In genomic region chr5:150801117-150801927, GRCh38 we compare ENCODE assay signal across 1 cellular context.
A peak's percentile ranks its signal among the peaks of the same experiment; 100 is the strongest.
TF ChIP-seq lines count a peak whose summit lies in the region.

No MANE protein-coding gene starts in this region.

TF ChIP-seq in HepG2, 621 proteins besides CTCF, POLR2A, EP300 and RAD21 (continued from another document and continues in another):
- TF ChIP-seq, protein P1, sequence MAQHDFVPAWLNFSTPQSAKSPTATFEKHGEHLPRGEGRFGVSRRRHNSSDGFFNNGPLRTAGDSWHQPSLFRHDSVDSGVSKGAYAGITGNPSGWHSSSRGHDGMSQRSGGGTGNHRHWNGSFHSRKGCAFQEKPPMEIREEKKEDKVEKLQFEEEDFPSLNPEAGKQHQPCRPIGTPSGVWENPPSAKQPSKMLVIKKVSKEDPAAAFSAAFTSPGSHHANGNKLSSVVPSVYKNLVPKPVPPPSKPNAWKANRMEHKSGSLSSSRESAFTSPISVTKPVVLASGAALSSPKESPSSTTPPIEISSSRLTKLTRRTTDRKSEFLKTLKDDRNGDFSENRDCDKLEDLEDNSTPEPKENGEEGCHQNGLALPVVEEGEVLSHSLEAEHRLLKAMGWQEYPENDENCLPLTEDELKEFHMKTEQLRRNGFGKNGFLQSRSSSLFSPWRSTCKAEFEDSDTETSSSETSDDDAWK (CRISPR knock-in tag; IDR thresholded peaks at IDR 0.05) = no peak
- TF ChIP-seq HNF1A (IDR thresholded peaks at IDR 0.05; ENCODE audit: low read depth) (no peak), HNF1A (CRISPR knock-in tag; IDR thresholded peaks at IDR 0.05; ENCODE audit: borderline replicate concordance) (no peak), TCF12 (IDR thresholded peaks at IDR 0.05) (no peak), TCF12 (CRISPR knock-in tag; IDR thresholded peaks at IDR 0.05) (no peak), TARDBP (CRISPR knock-in tag; IDR thresholded peaks at IDR 0.05) (no peak), GATAD1 (CRISPR knock-in tag; IDR thresholded peaks at IDR 0.05) (no peak), NR2F1 (CRISPR knock-in tag; IDR thresholded peaks at IDR 0.05) (no peak), AFF4 (CRISPR knock-in tag; IDR thresholded peaks at IDR 0.05) (no peak), ZNF670 (CRISPR knock-in tag; IDR thresholded peaks at IDR 0.05; ENCODE audit: borderline replicate concordance) (peak; percentile 55; the same call in 1 of the 2 replicates), XRCC5 (optimal IDR thresholded peaks at IDR 0.05; ENCODE audit: low read length) (peak; percentile 54), ZNF784 (CRISPR knock-in tag; IDR thresholded peaks at IDR 0.05; ENCODE audit: borderline replicate concordance) (no peak), NR2C2 (CRISPR knock-in tag; IDR thresholded peaks at IDR 0.05; ENCODE audit: borderline replicate concordance) (no peak), ZNF674 (CRISPR knock-in tag; IDR thresholded peaks at IDR 0.05; ENCODE audit: low read depth) (no peak), PLRG1 (conservative IDR thresholded peaks at IDR 0.05) (no peak), MZF1 (CRISPR knock-in tag; IDR thresholded peaks at IDR 0.05; ENCODE audit: borderline replicate concordance) (no peak), ZNF556 (CRISPR knock-in tag; IDR thresholded peaks at IDR 0.05; ENCODE audit: borderline replicate concordance) (no peak), ETV5 (CRISPR knock-in tag; IDR thresholded peaks at IDR 0.05; ENCODE audit: borderline replicate concordance) (no peak), ZFP90 (CRISPR knock-in tag; IDR thresholded peaks at IDR 0.05; ENCODE audit: borderline replicate concordance) (no peak), ZNF616 (CRISPR knock-in tag; IDR thresholded peaks at IDR 0.05; ENCODE audit: low read depth) (no peak), TFE3 (CRISPR knock-in tag; IDR thresholded peaks at IDR 0.05) (no peak), ZFP1 (CRISPR knock-in tag; IDR thresholded peaks at IDR 0.05) (no peak), ARNTL (CRISPR knock-in tag; IDR thresholded peaks at IDR 0.05) (0 out of 2 replicates have a peak, but pooled peaks have one; percentile 19), CEBPG (CRISPR knock-in tag; IDR thresholded peaks at IDR 0.05) (no peak), ZBTB7B (CRISPR knock-in tag; IDR thresholded peaks at IDR 0.05) (no peak), FOXJ3 (CRISPR knock-in tag; IDR thresholded peaks at IDR 0.05; ENCODE audit: borderline replicate concordance) (peak; percentile 52; the same call in 1 of the 2 replicates), ZFY (CRISPR knock-in tag; IDR thresholded peaks at IDR 0.05) (no peak), ZNF12 (CRISPR knock-in tag; IDR thresholded peaks at IDR 0.05) (no peak), ZNF720 (CRISPR knock-in tag; IDR thresholded peaks at IDR 0.05) (no peak), ARID4A (CRISPR knock-in tag; IDR thresholded peaks at IDR 0.05; ENCODE audit: borderline replicate concordance) (peak; percentile 40; the same call in 1 of the 2 replicates), TGIF2 (CRISPR knock-in tag; IDR thresholded peaks at IDR 0.05) (no peak; the same call in 1 of the 2 replicates), NFATC3 (CRISPR knock-in tag; IDR thresholded peaks at IDR 0.05) (no peak), ZNF782 (CRISPR knock-in tag; IDR thresholded peaks at IDR 0.05; ENCODE audit: borderline replicate concordance) (no peak), AGO1 (IDR thresholded peaks at IDR 0.05; ENCODE audit: low read depth, low read length, poor library complexity, severe bottlenecking) (no peak), BCLAF1 (IDR thresholded peaks at IDR 0.05) (no peak), KAT7 (CRISPR knock-in tag; IDR thresholded peaks at IDR 0.05; ENCODE audit: borderline replicate concordance) (no peak), RXRA (CRISPR knock-in tag; IDR thresholded peaks at IDR 0.05) (no peak), ZEB1 (IDR thresholded peaks at IDR 0.05; ENCODE audit: insufficient replicate concordance, low read depth) (no peak)
- TF ChIP-seq, protein P2, sequence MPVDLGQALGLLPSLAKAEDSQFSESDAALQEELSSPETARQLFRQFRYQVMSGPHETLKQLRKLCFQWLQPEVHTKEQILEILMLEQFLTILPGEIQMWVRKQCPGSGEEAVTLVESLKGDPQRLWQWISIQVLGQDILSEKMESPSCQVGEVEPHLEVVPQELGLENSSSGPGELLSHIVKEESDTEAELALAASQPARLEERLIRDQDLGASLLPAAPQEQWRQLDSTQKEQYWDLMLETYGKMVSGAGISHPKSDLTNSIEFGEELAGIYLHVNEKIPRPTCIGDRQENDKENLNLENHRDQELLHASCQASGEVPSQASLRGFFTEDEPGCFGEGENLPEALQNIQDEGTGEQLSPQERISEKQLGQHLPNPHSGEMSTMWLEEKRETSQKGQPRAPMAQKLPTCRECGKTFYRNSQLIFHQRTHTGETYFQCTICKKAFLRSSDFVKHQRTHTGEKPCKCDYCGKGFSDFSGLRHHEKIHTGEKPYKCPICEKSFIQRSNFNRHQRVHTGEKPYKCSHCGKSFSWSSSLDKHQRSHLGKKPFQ (CRISPR knock-in tag; IDR thresholded peaks at IDR 0.05; ENCODE audit: insufficient replicate concordance) = no peak
